11 cellular contexts compared by ENCODE assay signal in the genomic region with DNA sequence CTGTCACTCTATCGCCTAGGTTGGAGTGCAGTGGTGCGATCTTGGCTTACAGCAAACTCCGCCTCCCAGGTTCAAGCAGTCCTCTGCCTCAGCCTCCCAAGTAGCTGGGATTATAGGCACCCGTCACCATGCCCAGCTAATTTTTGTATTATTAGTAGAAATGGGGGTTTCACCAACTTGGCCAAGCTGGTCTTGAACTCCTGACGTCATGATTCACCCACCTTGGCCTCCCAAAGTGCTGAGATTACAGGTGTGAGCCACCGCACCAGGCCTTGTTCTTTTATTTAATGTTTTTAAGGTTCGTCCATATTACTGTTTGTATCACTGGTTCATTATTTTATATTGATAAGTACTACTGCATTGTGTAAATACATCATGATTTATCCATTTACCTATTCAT. TPM values are rescaled to one million over a fixed set of nuclear protein-coding genes. Genes with fewer than 3 reads are reported as not detected.
"Had no signal": no experiment of that assay in that cellular context is flagged by ENCODE, and none has a peak within 500 bp of the region (broad histone marks: within the 10 kb centered on the region; RNA-seq: fewer than 3 reads in every experiment).

No MANE protein-coding gene starts in this region.

- H3K4me1 ChIP-seq: HAP-1 had no signal

- DNase-seq: GM23248, GOT3, H7, H9, HCEC 1CT, HFFc6 had no signal

- H2AFZ ChIP-seq: GM23248, GM23338 had no signal

- H3K4me2 ChIP-seq: GM23338 had no signal

- H3K9me3 ChIP-seq: HAP-1 had no signal

- ATAC-seq: GM23338, HCT116 had no signal

- H3K4me3 ChIP-seq: GM23248, GM23338, HAP-1 had no signal

- H3K9ac ChIP-seq: GM23248 had no signal

- H3K36me3 ChIP-seq: HAP-1 had no signal

- H3K27ac ChIP-seq: GM23248 had no signal

- FAIRE-seq: H1, H54 had no signal

RNA-seq across cellular contexts. Expression of a gene that starts 10.2 kb away (rescaled TPM):
- total RNA-seq: GM23338, H1, H9, HFFc6 had no signal
- polyA plus RNA-seq: GM23248, GM23338, H1 had no signal
